ENCODE assay signal across 29 cellular contexts in genomic region chr18:28425886-28426285, GRCh38.
DNase-seq lines count a peak whose midpoint lies in the region; ATAC-seq and TF ChIP-seq lines count a peak whose summit lies in the region.
"Had no signal": no experiment of that assay in that cellular context is flagged by ENCODE, and none has a peak within 500 bp of the region (broad histone marks: within the 10 kb centered on the region; RNA-seq: fewer than 3 reads in every experiment).

No MANE protein-coding gene starts in this region.

- intact Hi-C loops in cardiac septum (cut with DNase I): no loop called here
- intact Hi-C loops in heart left ventricle (cut with DNase I): no loop called here
- intact Hi-C loops in CD8-positive, alpha-beta T cell (cut with DNase I, micrococcal nuclease): no loop called here

- H3K27ac ChIP-seq in heart left ventricle: no peak overlapping the region
- H3K27ac ChIP-seq in DND-41 (ENCODE audit: low read length): no peak overlapping the region
- H3K27ac ChIP-seq in CD8-positive, alpha-beta T cell (ENCODE audit: low read depth, low read length): no peak overlapping the region
- H3K27ac ChIP-seq: 22Rv1; A549; BLaER1; BLaER1 treated with 17β-estradiol and CSF1 and Interleukin-3, amounts not matched to agents 10 nM and 100 nM; C4-2B had no signal

- H3K27me3 Mint-ChIP-seq in CD8-positive, alpha-beta T cell (ENCODE audit: low read depth): no peaks in the 10 kb centered on the region
- H3K27me3 Mint-ChIP-seq: B cell; CD4-positive, alpha-beta memory T cell; CD4-positive, alpha-beta T cell; CD4-positive, CD25-positive, alpha-beta regulatory T cell; CD8-positive, alpha-beta memory T cell had no signal

- no peak overlapping the region for H3K27ac Mint-ChIP-seq in CD8-positive, alpha-beta T cell
- H3K27ac Mint-ChIP-seq: B cell; CD14-positive monocyte; CD4-positive, alpha-beta memory T cell; CD4-positive, alpha-beta T cell; CD4-positive, CD25-positive, alpha-beta regulatory T cell; CD8-positive, alpha-beta memory T cell had no signal

- no peaks in the 10 kb centered on the region for H3K79me2 ChIP-seq in DND-41 (ENCODE audit: insufficient read depth, low read length)

- no peaks in the 10 kb centered on the region for H3K4me1 Mint-ChIP-seq in CD8-positive, alpha-beta T cell (ENCODE audit: low read depth)
- H3K4me1 Mint-ChIP-seq: B cell; CD14-positive monocyte; CD4-positive, alpha-beta memory T cell; CD4-positive, CD25-positive, alpha-beta regulatory T cell; CD8-positive, alpha-beta memory T cell had no signal

- H3K9ac ChIP-seq in DND-41 (ENCODE audit: low read depth, low read length): no peak overlapping the region
- H3K9ac ChIP-seq: BLaER1; BLaER1 treated with 17β-estradiol and CSF1 and Interleukin-3, amounts not matched to agents 10 nM and 100 nM had no signal

- 87 to 89% (median 88%) methylated on average over 5 of the region's 5 CpGs for WGBS in heart left ventricle, 4 donors

- TF ChIP-seq CTCF in heart left ventricle (IDR thresholded peaks at IDR 0.05) (no peak), DND-41 (IDR thresholded peaks at IDR 0.05; ENCODE audit: borderline replicate concordance, extremely low read depth, low read length, poor library complexity, severe bottlenecking) (no peak)
- no peak for TF ChIP-seq CTCF in CD8-positive, alpha-beta T cell (IDR thresholded peaks at IDR 0.05)

- DNase-seq in cardiac septum (ENCODE audit: low spot score): peak; percentile 73
- no peak for DNase-seq in heart left ventricle
- DNase-seq in DND-41: peak; percentile 28
- DNase-seq in CD8-positive, alpha-beta T cell: no peak
- DNase-seq: 8988T; ACHN; AML-193; BE2C; C1 segment of cervical spinal cord; Caco-2; Calu3; CD4-positive, alpha-beta memory T cell; CD4-positive, alpha-beta T cell; CD4-positive, CD25-positive, alpha-beta regulatory T cell; CD8-positive, alpha-beta memory T cell; COR-L47; DMS 273 treated with DMSO at 0.1 percent for 48 hours; DMS153; DMS53; DMS79; DMS79 treated with DMSO at 0.1 percent for 48 hours; EL had no signal

- no peak overlapping the region for H3K4me3 Mint-ChIP-seq in CD8-positive, alpha-beta T cell
- H3K4me3 Mint-ChIP-seq: B cell; CD14-positive monocyte; CD4-positive, alpha-beta memory T cell; CD4-positive, alpha-beta T cell; CD4-positive, CD25-positive, alpha-beta regulatory T cell; CD8-positive, alpha-beta memory T cell had no signal

- CTCF ChIA-PET in CD8-positive, alpha-beta T cell (lab: Charles Lee): no interaction called here

- H3K4me1 ChIP-seq in heart left ventricle: no peaks in the 10 kb centered on the region
- H3K4me1 ChIP-seq in DND-41 (ENCODE audit: insufficient read depth, low read length): no peaks in the 10 kb centered on the region
- H3K4me1 ChIP-seq in CD8-positive, alpha-beta T cell (ENCODE audit: insufficient read depth, low read length): no peaks in the 10 kb centered on the region
- H3K4me1 ChIP-seq: A549; BE2C; BLaER1; BLaER1 treated with 17β-estradiol and CSF1 and Interleukin-3, amounts not matched to agents 10 nM and 100 nM; Caco-2 had no signal

- H2AFZ ChIP-seq in DND-41 (ENCODE audit: low read depth, low read length): no peak overlapping the region

- H3K36me3 Mint-ChIP-seq in CD8-positive, alpha-beta T cell: no peaks in the 10 kb centered on the region
- H3K36me3 Mint-ChIP-seq: CD14-positive monocyte; CD4-positive, alpha-beta memory T cell; CD4-positive, CD25-positive, alpha-beta regulatory T cell had no signal

- H3K4me3 ChIP-seq in heart left ventricle (no peak overlapping the region), DND-41 (ENCODE audit: low read depth in 1 of 2, low read length in 2 of 2) (no peak overlapping the region)
- no peak overlapping the region for H3K4me3 ChIP-seq in CD8-positive, alpha-beta T cell (ENCODE audit: low read depth, low read length)
- H3K4me3 ChIP-seq: A549; BLaER1; BLaER1 treated with 17β-estradiol and CSF1 and Interleukin-3, amounts not matched to agents 10 nM and 100 nM had no signal

- peaks cover 25% of the 10 kb centered on the region for H3K9me3 Mint-ChIP-seq in CD8-positive, alpha-beta T cell

- POLR2A ChIA-PET in CD8-positive, alpha-beta T cell (lab: Charles Lee): no interaction called here

- H3K9me3 ChIP-seq in heart left ventricle (peaks cover 0 to 23% (median 0%) of the 10 kb centered on the region in 12 donors), DND-41 (ENCODE audit: insufficient read depth, low read length, severe bottlenecking) (peaks cover 22% of the 10 kb centered on the region)
- H3K9me3 ChIP-seq in CD8-positive, alpha-beta T cell (ENCODE audit: low read length): no peaks in the 10 kb centered on the region
- H3K9me3 ChIP-seq: A549, BE2C, Caco-2 had no signal

- no peaks in the 10 kb centered on the region for H4K20me1 ChIP-seq in DND-41 (ENCODE audit: insufficient read depth, low read length)
- H4K20me1 ChIP-seq: BLaER1; BLaER1 treated with 17β-estradiol and CSF1 and Interleukin-3, amounts not matched to agents 10 nM and 100 nM had no signal

- H3K4me2 ChIP-seq in DND-41 (ENCODE audit: insufficient read depth, low read length): no peak overlapping the region
- H3K4me2 ChIP-seq: A549; BLaER1; BLaER1 treated with 17β-estradiol and CSF1 and Interleukin-3, amounts not matched to agents 10 nM and 100 nM had no signal

- no peaks in the 10 kb centered on the region for H3K36me3 ChIP-seq in heart left ventricle
- no peaks in the 10 kb centered on the region for H3K36me3 ChIP-seq in DND-41 (ENCODE audit: insufficient read depth, low read length)
- H3K36me3 ChIP-seq in CD8-positive, alpha-beta T cell (ENCODE audit: insufficient read depth, low read length): no peaks in the 10 kb centered on the region
- H3K36me3 ChIP-seq: BE2C; BLaER1; BLaER1 treated with 17β-estradiol and CSF1 and Interleukin-3, amounts not matched to agents 10 nM and 100 nM had no signal

- TF ChIP-seq POLR2A in heart left ventricle (IDR thresholded peaks at IDR 0.05): no peak

- no peak for ATAC-seq in heart left ventricle
- peak; percentile 50; the same call in 1 of the 3 replicates for ATAC-seq in DND-41 (ENCODE audit: insufficient read depth, low read depth)
- no peak for ATAC-seq in CD8-positive, alpha-beta T cell
- ATAC-seq: A549 had no signal

- no peaks in the 10 kb centered on the region for H3K27me3 ChIP-seq in heart left ventricle
- no peaks in the 10 kb centered on the region for H3K27me3 ChIP-seq in DND-41 (ENCODE audit: insufficient read depth, low read length, poor library complexity)
- no peaks in the 10 kb centered on the region for H3K27me3 ChIP-seq in CD8-positive, alpha-beta T cell (ENCODE audit: insufficient read depth, low read length)
- H3K27me3 ChIP-seq: BE2C; BLaER1; BLaER1 treated with 17β-estradiol and CSF1 and Interleukin-3, amounts not matched to agents 10 nM and 100 nM had no signal

Comparison
In these comparisons a context has a peak if more than half of its experiments do, and no peak if none do; other contexts are left out.
1. DNase-seq: peak in cardiac septum (single experiment) and DND-41 (single experiment); none in heart left ventricle (0 of 5) and CD8-positive, alpha-beta T cell (0 of 7).